Comparison of ENCODE assay signal across 12 cellular contexts in genomic region chr15:75008249-75009017, GRCh38. TPM values are rescaled to one million over a fixed set of nuclear protein-coding genes. Genes with fewer than 3 reads are reported as not detected.
DNase-seq lines count a peak whose midpoint lies in the region; ATAC-seq and TF ChIP-seq lines count a peak whose summit lies in the region.
"Had no signal": no experiment of that assay in that cellular context is flagged by ENCODE, and none has a peak within 500 bp of the region (broad histone marks: within the 10 kb centered on the region; RNA-seq: fewer than 3 reads in every experiment).

No MANE protein-coding gene starts in this region.

- ATAC-seq in HG02642 (IDR thresholded peaks at IDR 0.05; ENCODE audit: poor library complexity, unreplicated experiment) (peak; percentile 23), sciatic nerve (peak; percentile 30), lower lobe of right lung (no peak)
- ATAC-seq: activated CD8-positive, alpha-beta T cell treated with anti-CD3 and anti-CD28 coated beads, Interleukin-2, amount 10 ng/mL, durations not matched to agents 7 days and 5 days had no signal

- no peaks in the 10 kb centered on the region for H3K36me3 Mint-ChIP-seq in T-helper 2 cell treated with Interferon-gamma antibody and Interleukin-4, amounts not matched to agents 5 μg/mL and 100 μg/mL, for 36 hours (ENCODE audit: low read depth)
- no peaks in the 10 kb centered on the region for H3K36me3 Mint-ChIP-seq in IgD-negative memory B cell

- H3K4me1 ChIP-seq in lower lobe of right lung: no peaks in the 10 kb centered on the region
- H3K4me1 ChIP-seq: tibial artery had no signal

- H3K9me3 Mint-ChIP-seq in T-helper 2 cell treated with Interferon-gamma antibody and Interleukin-4, amounts not matched to agents 5 μg/mL and 100 μg/mL, for 36 hours: no peaks in the 10 kb centered on the region
- H3K9me3 Mint-ChIP-seq in IgD-negative memory B cell: no peaks in the 10 kb centered on the region

- no peak overlapping the region for H3K27ac ChIP-seq in lower lobe of right lung
- H3K27ac ChIP-seq: tibial artery had no signal

- no peaks in the 10 kb centered on the region for H3K9me3 ChIP-seq in lower lobe of right lung
- H3K9me3 ChIP-seq: tibial artery had no signal

- H3K27me3 Mint-ChIP-seq in T-helper 2 cell treated with Interferon-gamma antibody and Interleukin-4, amounts not matched to agents 5 μg/mL and 100 μg/mL, for 36 hours (ENCODE audit: low read depth): peaks cover 13% of the 10 kb centered on the region
- peaks cover 28% of the 10 kb centered on the region for H3K27me3 Mint-ChIP-seq in IgD-negative memory B cell

- no peaks in the 10 kb centered on the region for H3K27me3 ChIP-seq in lower lobe of right lung (ENCODE audit: low read depth)
- H3K27me3 ChIP-seq: tibial artery had no signal

- intact Hi-C loops in sciatic nerve (cut with DNase I): no loop called here
- intact Hi-C loops in lower lobe of right lung (cut with DNase I): no loop called here

- H3K4me3 ChIP-seq in lower lobe of right lung: no peak overlapping the region
- H3K4me3 ChIP-seq: tibial artery had no signal

- no peak for TF ChIP-seq CTCF in lower lobe of right lung (IDR thresholded peaks at IDR 0.05)

- no peaks in the 10 kb centered on the region for H3K36me3 ChIP-seq in lower lobe of right lung
- H3K36me3 ChIP-seq: tibial artery had no signal

- peak overlapping the region; percentile 56 for H3K4me3 Mint-ChIP-seq in T-helper 2 cell treated with Interferon-gamma antibody and Interleukin-4, amounts not matched to agents 5 μg/mL and 100 μg/mL, for 36 hours
- peak overlapping the region; percentile 13 to 88 (median 68) for H3K4me3 Mint-ChIP-seq in IgD-negative memory B cell
- H3K4me3 Mint-ChIP-seq: activated CD8-positive, alpha-beta T cell treated with anti-CD3 and anti-CD28 coated beads, Interleukin-2, amount 10 ng/mL, durations not matched to agents 7 days and 5 days had no signal

- H3K4me1 Mint-ChIP-seq in T-helper 2 cell treated with Interferon-gamma antibody and Interleukin-4, amounts not matched to agents 5 μg/mL and 100 μg/mL, for 36 hours (ENCODE audit: low read depth): peaks cover 12% of the 10 kb centered on the region
- peaks cover 19 to 32% (median 23%) of the 10 kb centered on the region in 3 donors for H3K4me1 Mint-ChIP-seq in IgD-negative memory B cell

- no peak for DNase-seq in T-helper 2 cell treated with Interferon-gamma antibody and Interleukin-4, amounts not matched to agents 5 μg/mL and 100 μg/mL, for 36 hours (ENCODE audit: low spot score)
- DNase-seq in T-helper 2 cell (no peak), sciatic nerve (ENCODE audit: low spot score) (no peak), lower lobe of right lung (no peak), Ammon's horn (ENCODE audit: low spot score) (no peak), UCSD-AML1 (lab: John Stamatoyannopoulos, UW; ENCODE audit: unreplicated experiment) (no peak)
- DNase-seq: activated CD8-positive, alpha-beta T cell treated with anti-CD3 and anti-CD28 coated beads, Interleukin-2, amount 10 ng/mL, durations not matched to agents 7 days and 5 days; IMR-90; NK-92 treated with Interleukin-12 subunit alpha and Interleukin-12 subunit beta, amount 100 ng/mL, for 24 hours; tibial artery had no signal

- no peak overlapping the region for H3K27ac Mint-ChIP-seq in T-helper 2 cell treated with Interferon-gamma antibody and Interleukin-4, amounts not matched to agents 5 μg/mL and 100 μg/mL, for 36 hours
- H3K27ac Mint-ChIP-seq in IgD-negative memory B cell: peak overlapping the region; percentile 45 to 89 (median 46)
- H3K27ac Mint-ChIP-seq: activated CD8-positive, alpha-beta T cell treated with anti-CD3 and anti-CD28 coated beads, Interleukin-2, amount 10 ng/mL, durations not matched to agents 7 days and 5 days had no signal

RNA-seq across cellular contexts. Expression of gene SCAMP5, which starts 13.1 kb away (rescaled TPM):
- 0.24 TPM for polyA plus RNA-seq in IgD-negative memory B cell
- total RNA-seq in sciatic nerve (7.6 TPM), lower lobe of right lung (1.9 TPM)

RNA-seq across cellular contexts. Expression of gene PPCDC, which starts 15.0 kb away (rescaled TPM):
- 12.6 TPM for polyA plus RNA-seq in IgD-negative memory B cell
- 20.4 TPM for total RNA-seq in sciatic nerve
- total RNA-seq in lower lobe of right lung: 11.2 TPM

RNA-seq across cellular contexts. Expression of gene RPP25, which starts 51.9 kb away (rescaled TPM):
- 4.9 TPM for polyA plus RNA-seq in IgD-negative memory B cell
- total RNA-seq in sciatic nerve (6.0 TPM), lower lobe of right lung (17.0 TPM)

Comparison
In these comparisons a context has a peak if more than half of its experiments do, and no peak if none do; other contexts are left out.
1. ATAC-seq: peak in HG02642 (single experiment) and sciatic nerve (single experiment); none in lower lobe of right lung (0 of 2).